ENCODE assay signal across 10 cellular contexts in the genomic region with DNA sequence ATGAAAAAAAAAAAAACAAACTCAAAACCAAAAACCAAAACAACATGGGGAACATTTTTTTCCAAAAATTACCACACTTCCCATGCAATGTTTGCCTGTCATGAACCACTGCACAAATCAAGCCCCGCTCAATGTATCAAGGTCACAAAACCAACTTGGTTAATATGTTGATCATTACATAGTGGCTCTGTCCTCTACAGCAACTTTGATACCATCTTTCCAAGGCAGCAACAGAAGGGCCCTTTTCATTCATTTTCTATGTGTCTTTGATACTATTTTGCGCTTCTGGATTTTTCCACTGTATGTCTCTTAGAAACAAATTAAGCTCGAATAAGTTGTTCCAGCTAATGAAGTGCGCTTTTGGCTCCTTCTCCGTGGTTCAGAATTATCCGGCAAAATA. TPM values are rescaled to one million over a fixed set of nuclear protein-coding genes. Genes with fewer than 3 reads are reported as not detected.
DNase-seq lines count a peak whose midpoint lies in the region; ATAC-seq, FAIRE-seq and TF ChIP-seq lines count a peak whose summit lies in the region.
"Had no signal": no experiment of that assay in that cellular context is flagged by ENCODE, and none has a peak within 500 bp of the region (broad histone marks: within the 10 kb centered on the region; RNA-seq: fewer than 3 reads in every experiment).

No MANE protein-coding gene starts in this region.

- H3K27ac ChIP-seq in K562 (ENCODE audit: extremely low read depth, low read depth, low read length) (peak overlapping the region; percentile 60; the same call in 2 of the 3 replicates), colonic mucosa (no peak overlapping the region)

- H3K9me3 ChIP-seq in K562 (replicated peaks; ENCODE audit: control insufficient read depth, insufficient read depth, low read depth, low read length): no peaks in the 10 kb centered on the region
- no peaks in the 10 kb centered on the region for H3K9me3 ChIP-seq in colonic mucosa

- no peaks in the 10 kb centered on the region for H3K27me3 Mint-ChIP-seq in activated naive CD4-positive, alpha-beta T cell treated with anti-CD3 and anti-CD28 coated beads for 36 hours (ENCODE audit: low read depth)
- H3K27me3 Mint-ChIP-seq in type B pancreatic cell: peaks cover 5% of the 10 kb centered on the region

- H3K79me2 ChIP-seq in K562 (ENCODE audit: control insufficient read depth, insufficient read depth, low read length): peaks cover 34% of the 10 kb centered on the region

- BruUV-seq in K562 (replicated peaks; lab: Mats Ljungman, UMichigan): TSS peak; percentile 67

- H3K4me2 ChIP-seq in K562 (ENCODE audit: insufficient read depth, low read length): peak overlapping the region; percentile 92

- H3K9ac ChIP-seq in K562 (ENCODE audit: insufficient read depth in 1 of 2, low read depth in 2 of 2, low read length in 2 of 2) (peak overlapping the region in 1 of 2 experiments; percentile 67; a peak in 2 of 4 replicates), colonic mucosa (ENCODE audit: low read depth in 2 of 2, low read length in 2 of 2) (peak overlapping the region in 1 of 2 donors; percentile 92)

- H3K9me3 Mint-ChIP-seq in activated naive CD4-positive, alpha-beta T cell treated with anti-CD3 and anti-CD28 coated beads for 36 hours: no peaks in the 10 kb centered on the region
- H3K9me3 Mint-ChIP-seq in type B pancreatic cell: no peaks in the 10 kb centered on the region

- H3K4me1 Mint-ChIP-seq in activated naive CD4-positive, alpha-beta T cell treated with anti-CD3 and anti-CD28 coated beads for 36 hours (ENCODE audit: low read depth): peaks cover 28% of the 10 kb centered on the region
- peaks cover 15% of the 10 kb centered on the region for H3K4me1 Mint-ChIP-seq in type B pancreatic cell (ENCODE audit: unreplicated experiment)

- in situ Hi-C loops in K562 (cut with MboI): no loop called here

- H3K4me1 ChIP-seq in K562 (replicated peaks in 1 of 2; ENCODE audit: control insufficient read depth in 2 of 2, insufficient read depth in 2 of 2, low read length in 2 of 2) (peaks cover 5 to 17% of the 10 kb centered on the region in 2 experiments; a peak in 4 of 5 replicates), colonic mucosa (peaks cover 6% of the 10 kb centered on the region)

- H3K36me3 Mint-ChIP-seq in activated naive CD4-positive, alpha-beta T cell treated with anti-CD3 and anti-CD28 coated beads for 36 hours (ENCODE audit: low read depth): no peaks in the 10 kb centered on the region
- H3K36me3 Mint-ChIP-seq in type B pancreatic cell: no peaks in the 10 kb centered on the region

- peak overlapping the region; percentile 85; the same call in 1 of the 2 replicates for H2AFZ ChIP-seq in K562 (ENCODE audit: low read depth, low read length)

- H3K27me3 ChIP-seq in K562 (ENCODE audit: control insufficient read depth in 2 of 2, insufficient read depth in 2 of 2, low read length in 2 of 2) (no peaks in the 10 kb centered on the region), colonic mucosa (no peaks in the 10 kb centered on the region)

- POLR2A ChIA-PET in K562 (lab: Yijun Ruan, JAX): interaction anchor here (0.6 to 2.4 kb wide), 5 partner anchors 9 to 258 kb away, joined by 3 to 10 read pairs (median 3); no protein-coding TSS in a partner anchor

- no peak for ATAC-seq in K562
- no peak for ATAC-seq in GM18520 (IDR thresholded peaks at IDR 0.05; ENCODE audit: unreplicated experiment)
- no peak for ATAC-seq in HG03432 (IDR thresholded peaks at IDR 0.05; ENCODE audit: unreplicated experiment)

- H3K4me3 ChIP-seq in K562 (peak overlapping the region; percentile 93), colonic mucosa (no peak overlapping the region)

- no peak for TF ChIP-seq RAD21 in K562 (CRISPR knock-in tag; conservative IDR thresholded peaks at IDR 0.05 in 1 of 2, IDR thresholded peaks at IDR 0.05 in 1 of 2)

- TF ChIP-seq EP300 in K562 (IDR thresholded peaks at IDR 0.05; ENCODE audit: low read length): no peak

- H3K4me3 Mint-ChIP-seq in activated naive CD4-positive, alpha-beta T cell treated with anti-CD3 and anti-CD28 coated beads for 36 hours: peak overlapping the region; percentile 85
- peak overlapping the region; percentile 89 for H3K4me3 Mint-ChIP-seq in type B pancreatic cell

- DNase-seq in activated naive CD4-positive, alpha-beta T cell treated with anti-CD3 and anti-CD28 coated beads for 36 hours: no peak
- DNase-seq in activated naive CD4-positive, alpha-beta T cell treated with anti-CD3 and anti-CD28 coated beads, Interleukin-2, amount 50 U/mL, for 16 hours: no peak
- no peak for DNase-seq in K562 (ENCODE audit: extremely low read depth in 1 of 4, low spot score in 3 of 4)
- peak; percentile 47 for DNase-seq in medulla oblongata (ENCODE audit: extremely low spot score)
- no peak for DNase-seq in type B pancreatic cell (ENCODE audit: extremely low spot score, unreplicated experiment)
- DNase-seq in colonic mucosa: no peak
- DNase-seq: COR-L47 had no signal

- no peak overlapping the region for H3K27ac Mint-ChIP-seq in activated naive CD4-positive, alpha-beta T cell treated with anti-CD3 and anti-CD28 coated beads for 36 hours
- H3K27ac Mint-ChIP-seq in type B pancreatic cell: peak overlapping the region; percentile 60

- H3K36me3 ChIP-seq in K562 (ENCODE audit: control insufficient read depth, insufficient read depth, low read length): peaks cover 5% of the 10 kb centered on the region; the same call in 1 of the 3 replicates
- H3K36me3 ChIP-seq in colonic mucosa: no peaks in the 10 kb centered on the region

- peak; percentile 55 for FAIRE-seq in K562 (lab: Jason Lieb, UNC)

- TF ChIP-seq POLR2A in K562 (conservative IDR thresholded peaks at IDR 0.05): no peak

- CTCF ChIA-PET in activated naive CD4-positive, alpha-beta T cell treated with anti-CD3 and anti-CD28 coated beads for 36 hours (lab: Charles Lee): no interaction called here
- CTCF ChIA-PET in K562 (lab: Yijun Ruan, JAX; ENCODE audit: low intra/inter-chr PET ratio): no interaction called here

- H4K20me1 ChIP-seq in K562 (replicated peaks; ENCODE audit: control insufficient read depth, insufficient read depth, low read length): no peaks in the 10 kb centered on the region

- no peaks in the 10 kb centered on the region for H3K9me1 ChIP-seq in K562 (ENCODE audit: control insufficient read depth, insufficient read depth, low read length)

- intact Hi-C loops in activated naive CD4-positive, alpha-beta T cell treated with anti-CD3 and anti-CD28 coated beads for 36 hours (cut with micrococcal nuclease): loop anchor here (5.0 kb wide), 2 partner anchors 159 to 289 kb away; a partner anchor contains a TSS
- intact Hi-C loops in K562 (cut with micrococcal nuclease) (no loop called here), colonic mucosa (cut with DNase I) (no loop called here)

- 58% methylated on average over 6 of the region's 6 CpGs for WGBS in K562 (ENCODE audit: insufficient coverage, low coverage, missing lambda C conversion rate)

- TF ChIP-seq CTCF in K562 (IDR thresholded peaks at IDR 0.05 in 2 of 3, conservative IDR thresholded peaks at IDR 0.05 in 1 of 3; ENCODE audit: insufficient read depth in 2 of 3, low read depth in 1 of 3, low read length in 3 of 3) (no peak), type B pancreatic cell (conservative IDR thresholded peaks at IDR 0.05) (no peak), colonic mucosa (IDR thresholded peaks at IDR 0.05) (no peak)

RNA-seq across cellular contexts. Expression of a gene that starts 1.5 kb away (rescaled TPM):
- total RNA-seq in activated naive CD4-positive, alpha-beta T cell treated with anti-CD3 and anti-CD28 coated beads for 36 hours: 1 to 10 TPM; 9.4 to 9.9 TPM
- total RNA-seq in K562 (2011; cell fraction: chromatin; rRNA removed; ENCODE audit: low replicate concordance): 11.4 and 16.1 TPM in 2 replicates
- 5.2 and 6.6 TPM in 2 replicates for total RNA-seq in K562 (2011; cell fraction: nucleolus; rRNA removed)
- 9.6 and 10.9 TPM in 2 replicates for total RNA-seq in K562 (2011; cell fraction: nucleoplasm; rRNA removed)
- total RNA-seq in K562 (2014; rRNA removed) (3.7 and 6.0 TPM in 2 replicates), K562 (2014; rRNA removed; fragmentation: Illumina TruSeq; extraction: Trizol) (6.9 and 7.1 TPM in 2 replicates), K562 (2015; rRNA removed; fragmentation: Illumina TruSeq; extraction: Trizol) (5.5 and 6.1 TPM in 2 replicates), K562 (2021) (14.6 and 14.8 TPM in 2 replicates), type B pancreatic cell (ENCODE audit: low replicate concordance) (10.2 and 16.3 TPM in 2 replicates), colonic mucosa (10 to 100 TPM; 19.9 to 25.6 TPM)
- polyA plus RNA-seq in K562 (2011; rRNA removed) (4.9 and 5.7 TPM in 2 replicates), K562 (2014; fragmentation: Illumina TruSeq; extraction: Trizol) (7.4 and 7.9 TPM in 2 replicates), K562 (2014; fragmentation: Nextera tagmentation; extraction: Ambion mirVana) (1 to 10 TPM in 1 of 2 experiments, under 1 TPM in 1; 0.80 to 1.4 TPM), K562 (2014; rRNA removed) (3.5 and 4.6 TPM in 2 replicates)
- polyA plus RNA-seq in K562 (2011; cell fraction: cytosol; rRNA removed): 4.1 and 4.4 TPM in 2 replicates
- 5.9 and 6.0 TPM in 2 replicates for polyA plus RNA-seq in K562 (2011; cell fraction: nucleus; rRNA removed)
- polyA plus RNA-seq in K562 (2012): 4.7 and 4.8 TPM in 2 replicates
- 9.0 and 10.6 TPM in 2 replicates for polyA minus RNA-seq in K562 (2011; rRNA and poly(A)+ RNA removed)
- polyA minus RNA-seq in K562 (2011; cell fraction: cytosol; rRNA and poly(A)+ RNA removed): 4.0 and 5.6 TPM in 2 replicates
- 4.0 and 6.7 TPM in 2 replicates for polyA minus RNA-seq in K562 (2011; cell fraction: nucleus; rRNA and poly(A)+ RNA removed)

RNA-seq across cellular contexts. Expression of a gene that starts 24.6 kb away (rescaled TPM):
- total RNA-seq in activated naive CD4-positive, alpha-beta T cell treated with anti-CD3 and anti-CD28 coated beads for 36 hours: 1 to 10 TPM in 1 of 2 experiments, under 1 TPM in 1; 0.84 to 1.0 TPM
- 32.2 and 89.1 TPM in 2 replicates for total RNA-seq in K562 (2011; cell fraction: chromatin; rRNA removed; ENCODE audit: low replicate concordance)
- 46.2 and 48.0 TPM in 2 replicates for total RNA-seq in K562 (2011; cell fraction: nucleolus; rRNA removed)
- total RNA-seq in K562 (2011; cell fraction: nucleoplasm; rRNA removed): 28.4 and 33.2 TPM in 2 replicates
- 6.0 and 8.8 TPM in 2 replicates for total RNA-seq in K562 (2014; rRNA removed)
- 2.3 and 2.4 TPM in 2 replicates for total RNA-seq in K562 (2014; rRNA removed; fragmentation: Illumina TruSeq; extraction: Trizol)
- total RNA-seq in K562 (2015; rRNA removed; fragmentation: Illumina TruSeq; extraction: Trizol): 4.6 and 5.9 TPM in 2 replicates
- total RNA-seq in K562 (2021): 6.9 and 7.9 TPM in 2 replicates
- 5.8 and 11.5 TPM in 2 replicates for polyA plus RNA-seq in K562 (2011; rRNA removed)
- 3.8 and 4.3 TPM in 2 replicates for polyA plus RNA-seq in K562 (2011; cell fraction: cytosol; rRNA removed)
- 83.5 and 84.6 TPM in 2 replicates for polyA plus RNA-seq in K562 (2011; cell fraction: nucleus; rRNA removed)
- 6.9 and 15.9 TPM in 2 replicates for polyA plus RNA-seq in K562 (2012)
- 7.9 and 9.1 TPM in 2 replicates for polyA plus RNA-seq in K562 (2014; fragmentation: Illumina TruSeq; extraction: Trizol)
- polyA plus RNA-seq in K562 (2014; fragmentation: Nextera tagmentation; extraction: Ambion mirVana): 1 to 10 TPM; 2.2 to 5.0 TPM
- polyA plus RNA-seq in K562 (2014; rRNA removed): 10.4 and 12.0 TPM in 2 replicates
- 1.7 and 3.8 TPM in 2 replicates for polyA minus RNA-seq in K562 (2011; rRNA and poly(A)+ RNA removed)
- 1.1 and 4.9 TPM in 2 replicates for polyA minus RNA-seq in K562 (2011; cell fraction: cytosol; rRNA and poly(A)+ RNA removed)
- polyA minus RNA-seq in K562 (2011; cell fraction: nucleus; rRNA and poly(A)+ RNA removed): 11.7 and 13.7 TPM in 2 replicates
- total RNA-seq in type B pancreatic cell (ENCODE audit: low replicate concordance): 17.5 and 31.6 TPM in 2 replicates
- 10 to 100 TPM; 46.2 to 65.3 TPM for total RNA-seq in colonic mucosa

RNA-seq across cellular contexts. Expression of a gene that starts 50.6 kb away (rescaled TPM):
- not detected for total RNA-seq in activated naive CD4-positive, alpha-beta T cell treated with anti-CD3 and anti-CD28 coated beads for 36 hours
- not detected in 2 replicates for total RNA-seq in K562 (2011; cell fraction: chromatin; rRNA removed; ENCODE audit: low replicate concordance)
- total RNA-seq in K562 (2011; cell fraction: nucleolus; rRNA removed): not detected in 2 replicates
- not detected in 2 replicates for total RNA-seq in K562 (2011; cell fraction: nucleoplasm; rRNA removed)
- total RNA-seq in K562 (2014; rRNA removed) (not detected in 2 replicates), K562 (2014; rRNA removed; fragmentation: Illumina TruSeq; extraction: Trizol) (not detected in 2 replicates), K562 (2015; rRNA removed; fragmentation: Illumina TruSeq; extraction: Trizol) (not detected in 2 replicates), K562 (2021) (not detected in 2 replicates), type B pancreatic cell (ENCODE audit: low replicate concordance) (0.67 and 10.3 TPM in 2 replicates), colonic mucosa (under 1 TPM; 0.20 to 0.40 TPM)
- polyA plus RNA-seq in K562 (2011; rRNA removed) (not detected in 2 replicates), K562 (2014; fragmentation: Illumina TruSeq; extraction: Trizol) (not detected in 2 replicates), K562 (2014; fragmentation: Nextera tagmentation; extraction: Ambion mirVana) (under 1 TPM in 1 of 2 experiments, not detected in 1; 0.07 TPM), K562 (2014; rRNA removed) (0.01 TPM in 1 of 2 replicates, not detected in the other)
- not detected in 2 replicates for polyA plus RNA-seq in K562 (2011; cell fraction: cytosol; rRNA removed)
- polyA plus RNA-seq in K562 (2011; cell fraction: nucleus; rRNA removed): not detected in 2 replicates
- polyA plus RNA-seq in K562 (2012): 0.03 and 0.14 TPM in 2 replicates
- not detected in 2 replicates for polyA minus RNA-seq in K562 (2011; rRNA and poly(A)+ RNA removed)
- not detected in 2 replicates for polyA minus RNA-seq in K562 (2011; cell fraction: cytosol; rRNA and poly(A)+ RNA removed)
- not detected in 2 replicates for polyA minus RNA-seq in K562 (2011; cell fraction: nucleus; rRNA and poly(A)+ RNA removed)
- total RNA-seq: pulmonary artery endothelial cell had no signal
